18 cellular contexts compared by ENCODE assay signal in genomic region chr20:12237772-12238171, GRCh38.
DNase-seq lines count a peak whose midpoint lies in the region; ATAC-seq lines count a peak whose summit lies in the region.
"Had no signal": no experiment of that assay in that cellular context is flagged by ENCODE, and none has a peak within 500 bp of the region (broad histone marks: within the 10 kb centered on the region; RNA-seq: fewer than 3 reads in every experiment).

No MANE protein-coding gene starts in this region.

- peak; percentile 12 for DNase-seq in GM04503 (ENCODE audit: low read depth)
- peak; percentile 44 for DNase-seq in astrocyte of the hippocampus (ENCODE audit: low read depth, low spot score)
- peak; percentile 27 to 89 (median 74) for DNase-seq in head of caudate nucleus
- DNase-seq in posterior vena cava (ENCODE audit: low spot score): peak; percentile 81
- DNase-seq in HK-2 (ENCODE audit: unreplicated experiment): no peak
- DNase-seq: activated CD8-positive, alpha-beta T cell treated with anti-CD3 and anti-CD28 coated beads, Interleukin-2, amount 10 ng/mL, durations not matched to agents 7 days and 5 days; DMS53; naive B cell; NCI-H2029 treated with DMSO at 0.1 percent for 48 hours; NCI-H526 treated with DMSO at 0.1 percent for 48 hours; retina; SW 1271; WERI-Rb-1 had no signal

- no peak for ATAC-seq in HG03469 (IDR thresholded peaks at IDR 0.05; ENCODE audit: unreplicated experiment)
- ATAC-seq in GM18517 (IDR thresholded peaks at IDR 0.05; ENCODE audit: unreplicated experiment): no peak
- ATAC-seq in GM18867 (IDR thresholded peaks at IDR 0.05; ENCODE audit: unreplicated experiment): no peak
- ATAC-seq: activated CD8-positive, alpha-beta T cell treated with anti-CD3 and anti-CD28 coated beads, Interleukin-2, amount 10 ng/mL, durations not matched to agents 7 days and 5 days; left colon; Panc1 had no signal

- intact Hi-C loops in head of caudate nucleus (cut with DNase I): no loop called here
- intact Hi-C loops in posterior vena cava (cut with DNase I): no loop called here
